30 cellular contexts compared by ENCODE assay signal in genomic region chr1:181150842-181151241, GRCh38.
DNase-seq lines count a peak whose midpoint lies in the region; ATAC-seq and TF ChIP-seq lines count a peak whose summit lies in the region.
"Had no signal": no experiment of that assay in that cellular context is flagged by ENCODE, and none has a peak within 500 bp of the region (broad histone marks: within the 10 kb centered on the region; RNA-seq: fewer than 3 reads in every experiment).

No MANE protein-coding gene starts in this region.

- peak overlapping the region; percentile 87 for H3K27ac Mint-ChIP-seq in CD4-positive, alpha-beta T cell
- H3K27ac Mint-ChIP-seq in glutamatergic neuron (ENCODE audit: unreplicated experiment), result no peak overlapping the region
- H3K27ac Mint-ChIP-seq: activated T-cell treated with anti-CD3 and anti-CD28 coated beads, Interleukin-2, amount 50 U/mL, for 72 hours; IgD-negative memory B cell; type B pancreatic cell had no signal

- H3K27ac ChIP-seq in CD4-positive, alpha-beta T cell (ENCODE audit: low read depth, low read length), result no peak overlapping the region
- H3K27ac ChIP-seq in IMR-90 (ENCODE audit: insufficient read depth, low read length) (no peak overlapping the region), tibial nerve (peak overlapping the region in 3 of 4 donors; percentile 1 to 90 (median 26))
- H3K27ac ChIP-seq: epithelial cell of prostate, VCaP had no signal

- H3K36me3 ChIP-seq in IMR-90 (ENCODE audit: control insufficient read depth, insufficient read depth, low read length) (no peaks in the 10 kb centered on the region), tibial nerve (no peaks in the 10 kb centered on the region)
- H3K36me3 ChIP-seq: prostate gland had no signal

- no peaks in the 10 kb centered on the region for H3K27me3 Mint-ChIP-seq in CD4-positive, alpha-beta T cell
- peaks cover 10% of the 10 kb centered on the region for H3K27me3 Mint-ChIP-seq in glutamatergic neuron (ENCODE audit: unreplicated experiment)
- H3K27me3 Mint-ChIP-seq: CD8-positive, alpha-beta memory T cell; naive B cell had no signal

- H3K4me3 ChIP-seq in IMR-90 (ENCODE audit: insufficient read depth, low read depth, low read length) (no peak overlapping the region), tibial nerve (no peak overlapping the region)
- H3K4me3 ChIP-seq: hepatocyte, prostate gland, skin epidermis had no signal

- H3K9me3 ChIP-seq in CD4-positive, alpha-beta T cell (ENCODE audit: control insufficient read depth, low read length), result no peaks in the 10 kb centered on the region
- peaks cover 2% of the 10 kb centered on the region; the same call in 1 of the 2 replicates for H3K9me3 ChIP-seq in IMR-90 (ENCODE audit: control insufficient read depth, insufficient read depth, low read length)
- no peaks in the 10 kb centered on the region for H3K9me3 ChIP-seq in tibial nerve
- H3K9me3 ChIP-seq: prostate gland had no signal

- H4K5ac ChIP-seq in IMR-90 (ENCODE audit: low read depth, low read length), result no peak overlapping the region

- no peak overlapping the region for H4K91ac ChIP-seq in IMR-90 (ENCODE audit: insufficient read depth, low read depth, low read length)

- H3K9me1 ChIP-seq in IMR-90 (ENCODE audit: insufficient read depth, low read length), result peaks cover 5% of the 10 kb centered on the region; the same call in 1 of the 2 replicates

- no peak overlapping the region for H3K4me2 ChIP-seq in IMR-90 (ENCODE audit: low read depth, low read length)
- H3K4me2 ChIP-seq: hepatocyte had no signal

- in situ Hi-C loops in IMR-90 (cut with MboI; ENCODE audit: low sequenced_read_pairs), result loop anchor here (5.0 to 25.0 kb wide), 2 partner anchors 634 to 889 kb away; no protein-coding TSS in a partner anchor

- H3K9me3 Mint-ChIP-seq in CD4-positive, alpha-beta T cell, result no peaks in the 10 kb centered on the region
- peaks cover 4% of the 10 kb centered on the region for H3K9me3 Mint-ChIP-seq in glutamatergic neuron (ENCODE audit: unreplicated experiment)
- H3K9me3 Mint-ChIP-seq: activated T-cell treated with anti-CD3 and anti-CD28 coated beads, Interleukin-2, amount 50 U/mL, for 72 hours; CD8-positive, alpha-beta memory T cell; IgD-negative memory B cell; naive B cell had no signal

- TF ChIP-seq POLR2A in IMR-90 (IDR thresholded peaks at IDR 0.05; ENCODE audit: low read depth, low read length) (no peak), tibial nerve (IDR thresholded peaks at IDR 0.05) (no peak), erythroblast (IDR thresholded peaks at IDR 0.05; ENCODE audit: low read length) (no peak)

- no peak overlapping the region for H3K4ac ChIP-seq in IMR-90 (ENCODE audit: low read depth, low read length)

- H3K36me3 Mint-ChIP-seq in CD4-positive, alpha-beta T cell (ENCODE audit: low read depth), result no peaks in the 10 kb centered on the region
- H3K36me3 Mint-ChIP-seq in glutamatergic neuron (ENCODE audit: unreplicated experiment), result peaks cover 7% of the 10 kb centered on the region
- H3K36me3 Mint-ChIP-seq: CD8-positive, alpha-beta memory T cell; naive B cell; type B pancreatic cell had no signal

- ATAC-seq in CD4-positive, alpha-beta T cell (ENCODE audit: poor library complexity), result no peak
- no peak for ATAC-seq in IMR-90 (ENCODE audit: low read depth)
- ATAC-seq: activated T-cell treated with anti-CD3 and anti-CD28 coated beads, Interleukin-2, amount 50 U/mL, for 72 hours; left lobe of liver; PC-3 had no signal

- no peak overlapping the region for H2AK9ac ChIP-seq in IMR-90 (replicated peaks; ENCODE audit: low read depth, low read length, poor library complexity)

- H3K18ac ChIP-seq in IMR-90 (ENCODE audit: low read depth, low read length), result no peak overlapping the region

- no peak overlapping the region for H2AK5ac ChIP-seq in IMR-90 (ENCODE audit: low read depth, low read length)

- no peak overlapping the region for H3K4me3 Mint-ChIP-seq in CD4-positive, alpha-beta T cell
- H3K4me3 Mint-ChIP-seq in glutamatergic neuron (ENCODE audit: unreplicated experiment), result peak overlapping the region; percentile 7
- H3K4me3 Mint-ChIP-seq: activated T-cell treated with anti-CD3 and anti-CD28 coated beads, Interleukin-2, amount 50 U/mL, for 72 hours; IgD-negative memory B cell; type B pancreatic cell had no signal

- H2BK120ac ChIP-seq in IMR-90 (ENCODE audit: low read depth, low read length), result no peak overlapping the region

- no peak for TF ChIP-seq CTCF in CD4-positive, alpha-beta T cell (IDR thresholded peaks at IDR 0.05)
- TF ChIP-seq CTCF in IMR-90 (conservative IDR thresholded peaks at IDR 0.05; ENCODE audit: low read depth, low read length), result no peak
- no peak for TF ChIP-seq CTCF in glutamatergic neuron (IDR thresholded peaks at IDR 0.05; ENCODE audit: partially characterized antibody, unreplicated experiment)
- no peak for TF ChIP-seq CTCF in tibial nerve (IDR thresholded peaks at IDR 0.05)

- no peaks in the 10 kb centered on the region for H3K27me3 ChIP-seq in CD4-positive, alpha-beta T cell (ENCODE audit: control insufficient read depth, insufficient read depth, low read length)
- no peaks in the 10 kb centered on the region for H3K27me3 ChIP-seq in IMR-90 (ENCODE audit: control insufficient read depth, insufficient read depth, low read length)
- no peaks in the 10 kb centered on the region for H3K27me3 ChIP-seq in tibial nerve
- H3K27me3 ChIP-seq: hepatocyte had no signal

- no peak overlapping the region for H2BK15ac ChIP-seq in IMR-90 (ENCODE audit: low read depth, low read length)

- intact Hi-C loops in CD4-positive, alpha-beta T cell (cut with DNase I, micrococcal nuclease), result no loop called here
- intact Hi-C loops in IMR-90 (cut with micrococcal nuclease), result loop anchor here (5.0 kb wide), 1 partner anchor 519 kb away; the partner anchor contains the start of gene XPR1

- H3K23ac ChIP-seq in IMR-90 (ENCODE audit: low read depth, low read length), result no peak overlapping the region

- no peak overlapping the region for H2BK5ac ChIP-seq in IMR-90 (ENCODE audit: low read depth, low read length, poor library complexity, severe bottlenecking)

- no TSS peak for BruUV-seq in IMR-90 (replicated peaks; lab: Mats Ljungman, UMichigan)

- H2AFZ ChIP-seq in IMR-90 (replicated peaks; ENCODE audit: low read length, poor library complexity), result no peak overlapping the region
- H2AFZ ChIP-seq: hepatocyte had no signal

- DNase-seq in CD4-positive, alpha-beta T cell, result no peak
- DNase-seq in IMR-90 (no peak), glutamatergic neuron (no peak), tibial nerve (ENCODE audit: low spot score in 2 of 2) (no peak), erythroblast (lab: John Stamatoyannopoulos, UW) (no peak)
- DNase-seq in activated T-cell treated with anti-CD3 and anti-CD28 coated beads, Interleukin-2, amount 50 U/mL, for 48 hours, result no peak
- no peak for DNase-seq in stimulated activated CD4-positive, alpha-beta T cell treated with anti-CD3 and anti-CD28 coated beads, Interleukin-1b, Interleukin-23, amount 100 ng/mL, for 48 hours
- DNase-seq: activated CD4-positive, alpha-beta T cell treated with anti-CD3 and anti-CD28 coated beads for 4 hours; activated naive CD4-positive, alpha-beta T cell; activated T-cell treated with anti-CD3 and anti-CD28 coated beads, Interleukin-2, amount 50 U/mL, for 72 hours; amniotic stem cell; CD8-positive, alpha-beta memory T cell; effector CD4-positive, alpha-beta T cell; GOT3; naive B cell; NCI-H1092 treated with DMSO at 0.1 percent for 48 hours; NCI-H187 treated with DMSO at 0.1 percent for 48 hours; NCI-H524; PC-3; SHP77; stimulated activated CD8-positive, alpha-beta memory T cell treated with anti-CD3 and anti-CD28 coated beads, Interleukin-4, amount 100 ng/mL, for 48 hours; T-helper 9 cell had no signal

- no peaks in the 10 kb centered on the region for H4K20me1 ChIP-seq in IMR-90 (ENCODE audit: insufficient read depth, low read length)

- POLR2A ChIA-PET in CD4-positive, alpha-beta T cell (lab: Charles Lee), result interaction anchor here (1.2 to 4.7 kb wide), 4 partner anchors 11 to 46 kb away, joined by 3 to 86 read pairs (median 18); no protein-coding TSS in a partner anchor
- POLR2A ChIA-PET in IMR-90 (lab: Charles Lee; ENCODE audit: unreplicated experiment), result no interaction called here

- H3K4me1 ChIP-seq in IMR-90 (ENCODE audit: control insufficient read depth, insufficient read depth, low read length) (peaks cover 6% of the 10 kb centered on the region), tibial nerve (peaks cover 0 to 24% (median 23%) of the 10 kb centered on the region in 4 donors)
- H3K4me1 ChIP-seq: prostate gland had no signal

- peaks cover 70% of the 10 kb centered on the region for H3K4me1 Mint-ChIP-seq in CD4-positive, alpha-beta T cell (ENCODE audit: low read depth)
- peaks cover 37% of the 10 kb centered on the region for H3K4me1 Mint-ChIP-seq in glutamatergic neuron (ENCODE audit: low read depth, unreplicated experiment)

- no peak overlapping the region for H2BK20ac ChIP-seq in IMR-90 (ENCODE audit: low read depth, low read length)

- TF ChIP-seq RAD21 in IMR-90 (IDR thresholded peaks at IDR 0.05; ENCODE audit: low read length), result no peak

- no peaks in the 10 kb centered on the region for H3K79me1 ChIP-seq in IMR-90 (ENCODE audit: low read depth in 1 of 2, low read length in 2 of 2)

- no peak overlapping the region for H3K56ac ChIP-seq in IMR-90 (ENCODE audit: extremely low read depth, insufficient read depth, low read length)

- no peak overlapping the region for H3K9ac ChIP-seq in IMR-90 (ENCODE audit: low read depth, low read length)

- dilution Hi-C loops in IMR-90 (cut with HindIII; ENCODE audit: low sequenced_read_pairs, unreplicated experiment), result no loop called here

- CTCF ChIA-PET in CD4-positive, alpha-beta T cell (lab: Charles Lee), result interaction anchor here (3.0 to 3.8 kb wide), 2 partner anchors 16 to 66 kb away, joined by 15 to 17 read pairs; no protein-coding TSS in a partner anchor
- CTCF ChIA-PET in IMR-90 (lab: Yijun Ruan, JAX), result interaction anchor here (4.4 kb wide), 1 partner anchor 8 kb away, joined by 24 read pairs; no protein-coding TSS in a partner anchor

- TF ChIP-seq EP300 in tibial nerve (IDR thresholded peaks at IDR 0.05), result no peak

- H4K8ac ChIP-seq in IMR-90 (ENCODE audit: low read depth in 2 of 2, low read length in 2 of 2), result no peak overlapping the region

- no peak overlapping the region for H3K14ac ChIP-seq in IMR-90 (replicated peaks; ENCODE audit: low read depth, low read length)

TF ChIP-seq in IMR-90, 13 proteins besides CTCF, POLR2A, EP300 and RAD21 (continues in another document):
- TF ChIP-seq CHD1 (IDR thresholded peaks at IDR 0.05; ENCODE audit: low read depth, low read length) (no peak), RFX5 (IDR thresholded peaks at IDR 0.05; ENCODE audit: low read depth, low read length) (no peak), MAZ (IDR thresholded peaks at IDR 0.05; ENCODE audit: borderline replicate concordance, low read depth, low read length) (no peak), CEBPB (IDR thresholded peaks at IDR 0.05; ENCODE audit: low read depth, low read length) (no peak), MAFK (IDR thresholded peaks at IDR 0.05; ENCODE audit: low read depth, low read length) (peak; percentile 45; the same call in 1 of the 2 replicates), SMC3 (IDR thresholded peaks at IDR 0.05; ENCODE audit: low read depth, low read length) (no peak)

Comparison
In these comparisons a context has a peak if more than half of its experiments do, and no peak if none do; other contexts are left out.
1. H3K27ac ChIP-seq: peak in tibial nerve (3 of 4); none in CD4-positive, alpha-beta T cell (single experiment) and IMR-90 (single experiment).